In genomic region chr3:168426196-168426595, GRCh38 we compare ENCODE assay signal across 28 cellular contexts.
A peak's percentile ranks its signal among the peaks of the same experiment; 100 is the strongest.
DNase-seq lines count a peak whose midpoint lies in the region; ATAC-seq and TF ChIP-seq lines count a peak whose summit lies in the region.
"Had no signal": no experiment of that assay in that cellular context is flagged by ENCODE, and none has a peak within 500 bp of the region (broad histone marks: within the 10 kb centered on the region; RNA-seq: fewer than 3 reads in every experiment).

No MANE protein-coding gene starts in this region.

- TF ChIP-seq CTCF in A673 (conservative IDR thresholded peaks at IDR 0.05; ENCODE audit: low read depth, low read length) (no peak), brain microvascular endothelial cell (IDR thresholded peaks at IDR 0.05; ENCODE audit: low read depth, low read length, missing control alignments) (no peak), foreskin keratinocyte (conservative IDR thresholded peaks at IDR 0.05) (no peak), osteocyte (IDR thresholded peaks at IDR 0.05) (no peak)

- ATAC-seq in foreskin keratinocyte (peak; percentile 98), GM18505 (IDR thresholded peaks at IDR 0.05; ENCODE audit: unreplicated experiment) (no peak)
- ATAC-seq: activated T-helper 17 cell treated with anti-CD3 and anti-CD28 coated beads, Interleukin-2, amount 50 U/mL, for 72 hours; mucosa of descending colon had no signal

- DNase-seq in A673 (ENCODE audit: low spot score) (peak; percentile 31), HS-5 (ENCODE audit: low read depth) (peak; percentile 51), brain microvascular endothelial cell (peak; percentile 71), foreskin keratinocyte (peak in 1 of 2 donors; percentile 69), nucleus accumbens (lab: John Stamatoyannopoulos, UW) (no peak), osteocyte (ENCODE audit: extremely low spot score, unreplicated experiment) (no peak)
- no peak for DNase-seq in activated CD8-positive, alpha-beta memory T cell treated with anti-CD3 and anti-CD28 coated beads, Interleukin-2, amount 50 U/mL, for 4 hours
- DNase-seq: 8988T; activated CD4-positive, alpha-beta memory T cell treated with anti-CD3 and anti-CD28 coated beads for 36 hours; activated CD4-positive, CD25-positive, alpha-beta regulatory T cell treated with anti-CD3 and anti-CD28 coated beads, Interleukin-2, amount 50 U/mL, for 72 hours; AML-193; aorta; CD4-positive, alpha-beta memory T cell; DMS 273 treated with DMSO at 0.1 percent for 48 hours; head of caudate nucleus; mucosa of descending colon; NCI-H1417 treated with DMSO at 0.1 percent for 48 hours; NCI-H446; ovary had no signal

- POLR2A ChIA-PET in A673 (lab: Charles Lee; ENCODE audit: low non-redundant PET): no interaction called here

- H3K4me1 ChIP-seq in A673 (ENCODE audit: insufficient read depth, low read length, poor library complexity, severe bottlenecking) (no peaks in the 10 kb centered on the region), foreskin keratinocyte (peaks cover 5% of the 10 kb centered on the region)

- BruUV-seq in A673 (replicated peaks; lab: Mats Ljungman, UMichigan): no TSS peak

- no peaks in the 10 kb centered on the region for H3K36me3 Mint-ChIP-seq in osteocyte (ENCODE audit: unreplicated experiment)
- H3K36me3 Mint-ChIP-seq: activated CD4-positive, alpha-beta memory T cell treated with anti-CD3 and anti-CD28 coated beads for 36 hours; activated naive CD4-positive, alpha-beta T cell treated with anti-CD3 and anti-CD28 coated beads, Interleukin-2, amount 50 U/mL, for 24 hours; CD4-positive, alpha-beta memory T cell had no signal

- H3K27ac ChIP-seq in A673 (ENCODE audit: low read depth, low read length, poor library complexity, severe bottlenecking) (no peak overlapping the region), brain microvascular endothelial cell (peak overlapping the region; percentile 71), foreskin keratinocyte (no peak overlapping the region)
- H3K27ac ChIP-seq: KMS-11, ovary, RWPE1, SK-N-MC had no signal

- H3K9me3 ChIP-seq in A673 (ENCODE audit: low read depth, low read length, poor library complexity, severe bottlenecking): no peaks in the 10 kb centered on the region
- H3K9me3 ChIP-seq: mucosa of descending colon, ovary had no signal

- H3K4me1 Mint-ChIP-seq in osteocyte (ENCODE audit: unreplicated experiment): peaks cover 34% of the 10 kb centered on the region
- H3K4me1 Mint-ChIP-seq: activated naive CD4-positive, alpha-beta T cell treated with anti-CD3 and anti-CD28 coated beads, Interleukin-2, amount 50 U/mL, for 24 hours; activated T-helper 17 cell treated with anti-CD3 and anti-CD28 coated beads, Interleukin-2, amount 50 U/mL, for 72 hours; CD4-positive, alpha-beta memory T cell; central memory CD8-positive, alpha-beta T cell; nephron had no signal

- H3K27me3 Mint-ChIP-seq in osteocyte (ENCODE audit: unreplicated experiment): no peaks in the 10 kb centered on the region
- H3K27me3 Mint-ChIP-seq: activated CD4-positive, alpha-beta memory T cell treated with anti-CD3 and anti-CD28 coated beads for 36 hours; activated naive CD4-positive, alpha-beta T cell treated with anti-CD3 and anti-CD28 coated beads, Interleukin-2, amount 50 U/mL, for 24 hours; activated T-helper 17 cell treated with anti-CD3 and anti-CD28 coated beads, Interleukin-2, amount 50 U/mL, for 72 hours; CD4-positive, alpha-beta memory T cell; central memory CD8-positive, alpha-beta T cell had no signal

- no peak for TF ChIP-seq POLR2A in GM18505 (IDR thresholded peaks at IDR 0.05; ENCODE audit: borderline replicate concordance, extremely low read depth, insufficient read depth, insufficient read length)

- H3K4me3 Mint-ChIP-seq in osteocyte (ENCODE audit: unreplicated experiment): no peak overlapping the region
- H3K4me3 Mint-ChIP-seq: activated CD4-positive, alpha-beta memory T cell treated with anti-CD3 and anti-CD28 coated beads for 36 hours; activated naive CD4-positive, alpha-beta T cell treated with anti-CD3 and anti-CD28 coated beads, Interleukin-2, amount 50 U/mL, for 24 hours; activated T-helper 17 cell treated with anti-CD3 and anti-CD28 coated beads, Interleukin-2, amount 50 U/mL, for 72 hours; CD4-positive, alpha-beta memory T cell; central memory CD8-positive, alpha-beta T cell; nephron had no signal

- H3K36me3 ChIP-seq in A673 (ENCODE audit: insufficient read depth, low read length, poor library complexity, severe bottlenecking) (no peaks in the 10 kb centered on the region), brain microvascular endothelial cell (replicated peaks) (no peaks in the 10 kb centered on the region)
- H3K36me3 ChIP-seq: ovary had no signal

- no peaks in the 10 kb centered on the region for H3K27me3 ChIP-seq in A673 (replicated peaks; ENCODE audit: insufficient read depth, low read depth, low read length, poor library complexity)
- no peaks in the 10 kb centered on the region for H3K27me3 ChIP-seq in brain microvascular endothelial cell (replicated peaks)
- H3K27me3 ChIP-seq in foreskin keratinocyte: no peaks in the 10 kb centered on the region
- H3K27me3 ChIP-seq: ovary had no signal

- CTCF ChIA-PET in A673 (lab: Charles Lee): no interaction called here

- intact Hi-C loops in A673 (cut with micrococcal nuclease; ENCODE audit: unreplicated experiment): no loop called here

- H3K4me3 ChIP-seq in A673 (ENCODE audit: low read depth, low read length, poor library complexity, severe bottlenecking) (no peak overlapping the region), brain microvascular endothelial cell (ENCODE audit: low read depth, low read length) (no peak overlapping the region)
- H3K4me3 ChIP-seq: lung, mucosa of descending colon, ovary, SK-N-MC had no signal

- peaks cover 6% of the 10 kb centered on the region for H3K9me3 Mint-ChIP-seq in osteocyte (ENCODE audit: unreplicated experiment)
- H3K9me3 Mint-ChIP-seq: activated naive CD4-positive, alpha-beta T cell treated with anti-CD3 and anti-CD28 coated beads, Interleukin-2, amount 50 U/mL, for 24 hours; activated T-helper 17 cell treated with anti-CD3 and anti-CD28 coated beads, Interleukin-2, amount 50 U/mL, for 72 hours; nephron had no signal

- H3K27ac Mint-ChIP-seq in osteocyte (ENCODE audit: unreplicated experiment): no peak overlapping the region
- H3K27ac Mint-ChIP-seq: activated CD4-positive, alpha-beta memory T cell treated with anti-CD3 and anti-CD28 coated beads for 36 hours; activated naive CD4-positive, alpha-beta T cell treated with anti-CD3 and anti-CD28 coated beads, Interleukin-2, amount 50 U/mL, for 24 hours; activated T-helper 17 cell treated with anti-CD3 and anti-CD28 coated beads, Interleukin-2, amount 50 U/mL, for 72 hours; CD4-positive, alpha-beta memory T cell; nephron had no signal

- in situ Hi-C loops in brain microvascular endothelial cell (cut with HindIII; ENCODE audit: low pct_ligation_motif_present, low sequenced_read_pairs): no loop called here

Comparison
In these comparisons a context has a peak if more than half of its experiments do, and no peak if none do; other contexts are left out.
1. DNase-seq: peak in A673 (single experiment), HS-5 (single experiment) and brain microvascular endothelial cell (single experiment); none in activated CD8-positive, alpha-beta memory T cell treated with anti-CD3 and anti-CD28 coated beads, Interleukin-2, amount 50 U/mL, for 4 hours (single experiment), nucleus accumbens (0 of 56) and osteocyte (single experiment).